ENCODE assay signal across 2 cellular contexts in genomic region chr12:109098671-109099070, GRCh38.
TF ChIP-seq lines count a peak whose summit lies in the region.

No MANE protein-coding gene starts in this region.

TF ChIP-seq in IMR-90, 13 proteins besides CTCF, POLR2A, EP300 and RAD21:
- no peak for TF ChIP-seq MXI1 (IDR thresholded peaks at IDR 0.05; ENCODE audit: borderline replicate concordance, low read depth, low read length)
- no peak for TF ChIP-seq USF2 (IDR thresholded peaks at IDR 0.05; ENCODE audit: low read depth, low read length)
- TF ChIP-seq RCOR1 (IDR thresholded peaks at IDR 0.05; ENCODE audit: insufficient replicate concordance, low read length): no peak
- no peak for TF ChIP-seq CEBPB (IDR thresholded peaks at IDR 0.05; ENCODE audit: low read depth, low read length)
- no peak for TF ChIP-seq ELK1 (IDR thresholded peaks at IDR 0.05; ENCODE audit: borderline replicate concordance, low read depth, low read length)
- TF ChIP-seq MAZ (IDR thresholded peaks at IDR 0.05; ENCODE audit: borderline replicate concordance, low read depth, low read length): no peak
- no peak for TF ChIP-seq NFE2L2 (IDR thresholded peaks at IDR 0.05; ENCODE audit: low read depth, low read length)
- TF ChIP-seq BHLHE40 (IDR thresholded peaks at IDR 0.05; ENCODE audit: low read depth, low read length): no peak
- no peak for TF ChIP-seq RFX5 (IDR thresholded peaks at IDR 0.05; ENCODE audit: low read depth, low read length)
- no peak for TF ChIP-seq MAFK (IDR thresholded peaks at IDR 0.05; ENCODE audit: low read depth, low read length)
- TF ChIP-seq CHD1 (IDR thresholded peaks at IDR 0.05; ENCODE audit: low read depth, low read length): no peak
- no peak for TF ChIP-seq SMC3 (IDR thresholded peaks at IDR 0.05; ENCODE audit: low read depth, low read length)
- no peak for TF ChIP-seq FOS (IDR thresholded peaks at IDR 0.05; ENCODE audit: low read depth, low read length)
TF ChIP-seq in IMR-90: peak in this region for 0.

TF ChIP-seq in HEK293T, 16 proteins besides CTCF, POLR2A, EP300 and RAD21:
- TF ChIP-seq FOXK2 (IDR thresholded peaks at IDR 0.05): no peak
- TF ChIP-seq BHLHE40 (IDR thresholded peaks at IDR 0.05; ENCODE audit: borderline replicate concordance): no peak
- TF ChIP-seq L3MBTL2 (conservative IDR thresholded peaks at IDR 0.05): no peak
- TF ChIP-seq SUZ12 (IDR thresholded peaks at IDR 0.05): no peak
- no peak for TF ChIP-seq ZNF384 (IDR thresholded peaks at IDR 0.05)
- TF ChIP-seq CTBP1 (IDR thresholded peaks at IDR 0.05; ENCODE audit: borderline replicate concordance): no peak
